In genomic region chr7:8259586-8260222, GRCh38 we compare ENCODE assay signal across 17 cellular contexts. TPM values are rescaled to one million over a fixed set of nuclear protein-coding genes. Genes with fewer than 3 reads are reported as not detected.
DNase-seq lines count a peak whose midpoint lies in the region; ATAC-seq and TF ChIP-seq lines count a peak whose summit lies in the region.
"Had no signal": no experiment of that assay in that cellular context is flagged by ENCODE, and none has a peak within 500 bp of the region (broad histone marks: within the 10 kb centered on the region; RNA-seq: fewer than 3 reads in every experiment).

No MANE protein-coding gene starts in this region.

- no peaks in the 10 kb centered on the region for H3K27me3 ChIP-seq in KMS-11 (ENCODE audit: insufficient read depth, low read depth)

- CTCF ChIA-PET in RWPE1 (lab: Yijun Ruan, JAX) = no interaction called here

- POLR2A ChIA-PET in RWPE1 (lab: Yijun Ruan, JAX; ENCODE audit: low non-redundant PET) = no interaction called here

- H2AFZ ChIP-seq in KMS-11 (ENCODE audit: low read depth) = no peak overlapping the region

- in situ Hi-C loops in G401 (cut with HindIII; ENCODE audit: low sequenced_read_pairs) = no loop called here

- H3K27me3 Mint-ChIP-seq in endothelial cell (ENCODE audit: unreplicated experiment) = peaks cover 11% of the 10 kb centered on the region

- no peak overlapping the region for H3K4me3 ChIP-seq in KMS-11 (IDR thresholded peaks at IDR 0.05; ENCODE audit: insufficient read depth, low read depth, low read length)
- H3K4me3 ChIP-seq: SJSA1 had no signal

- H3K79me2 ChIP-seq in KMS-11 (ENCODE audit: insufficient read depth, low read depth) = no peaks in the 10 kb centered on the region

- peak overlapping the region; percentile 96 for H3K4me3 Mint-ChIP-seq in endothelial cell (ENCODE audit: unreplicated experiment)

- peak overlapping the region; percentile 3 for H3K27ac Mint-ChIP-seq in endothelial cell (ENCODE audit: unreplicated experiment)
- H3K27ac Mint-ChIP-seq: IgD-negative memory B cell had no signal

- TF ChIP-seq CTCF in KMS-11 (conservative IDR thresholded peaks at IDR 0.05; ENCODE audit: low read depth, low read length) (no peak), endothelial cell (IDR thresholded peaks at IDR 0.05; ENCODE audit: unreplicated experiment) (no peak), RWPE1 (conservative IDR thresholded peaks at IDR 0.05; ENCODE audit: low read depth) (no peak)

- H3K9me3 Mint-ChIP-seq in endothelial cell (ENCODE audit: unreplicated experiment) = no peaks in the 10 kb centered on the region

- H3K27ac ChIP-seq in KMS-11 (no peak overlapping the region), RWPE1 (no peak overlapping the region)
- H3K27ac ChIP-seq: C4-2B, SJSA1 had no signal

- no peak for ATAC-seq in SK-N-SH treated with all-trans-retinoic acid at 6 μM for 48 hours

- peaks cover 10% of the 10 kb centered on the region for H3K36me3 Mint-ChIP-seq in endothelial cell (ENCODE audit: low read depth, unreplicated experiment)
- H3K36me3 Mint-ChIP-seq: IgD-negative memory B cell had no signal

- peaks cover 13% of the 10 kb centered on the region for H3K4me1 ChIP-seq in KMS-11 (ENCODE audit: low read depth, poor library complexity, severe bottlenecking)
- H3K4me1 ChIP-seq: SJSA1 had no signal

- no peaks in the 10 kb centered on the region for H4K20me1 ChIP-seq in KMS-11 (ENCODE audit: insufficient read depth)

- no peak overlapping the region for H3K9ac ChIP-seq in KMS-11

- peak overlapping the region; percentile 80 for H3K4me2 ChIP-seq in KMS-11

- H3K36me3 ChIP-seq in KMS-11 (ENCODE audit: insufficient read depth) = no peaks in the 10 kb centered on the region
- H3K36me3 ChIP-seq: SJSA1 had no signal

- DNase-seq in G401 (ENCODE audit: low spot score) = peak; percentile 66
- no peak for DNase-seq in endothelial cell (ENCODE audit: low spot score)
- DNase-seq in NCI-H2196 treated with DMSO at 0.1 percent for 48 hours (lab: John Stamatoyannopoulos, UW; ENCODE audit: unreplicated experiment) = no peak
- DNase-seq in RWPE1 (ENCODE audit: low spot score) = no peak
- DNase-seq in NCI-H1694 treated with DMSO at 0.1 percent for 48 hours (lab: John Stamatoyannopoulos, UW) = no peak
- no peak for DNase-seq in NCI-H2029 (lab: John Stamatoyannopoulos, UW)
- DNase-seq: ACHN, DND-41, NCI-H1105, NCI-H2107, NCI-H2227 treated with DMSO at 0.1 percent for 48 hours, NCI-H524 had no signal

- peaks cover 36% of the 10 kb centered on the region for H3K4me1 Mint-ChIP-seq in endothelial cell (ENCODE audit: unreplicated experiment)

TF ChIP-seq in SK-N-SH treated with all-trans-retinoic acid at 6 μM for 48 hours, 23 proteins besides CTCF, POLR2A, EP300 and RAD21:
- peak; percentile 46; the same call in 1 of the 2 replicates for TF ChIP-seq TCF4 (CRISPR knock-in tag; IDR thresholded peaks at IDR 0.05; ENCODE audit: borderline replicate concordance)
- no peak for TF ChIP-seq CSDC2 (CRISPR knock-in tag; IDR thresholded peaks at IDR 0.05)
- TF ChIP-seq, protein P1, sequence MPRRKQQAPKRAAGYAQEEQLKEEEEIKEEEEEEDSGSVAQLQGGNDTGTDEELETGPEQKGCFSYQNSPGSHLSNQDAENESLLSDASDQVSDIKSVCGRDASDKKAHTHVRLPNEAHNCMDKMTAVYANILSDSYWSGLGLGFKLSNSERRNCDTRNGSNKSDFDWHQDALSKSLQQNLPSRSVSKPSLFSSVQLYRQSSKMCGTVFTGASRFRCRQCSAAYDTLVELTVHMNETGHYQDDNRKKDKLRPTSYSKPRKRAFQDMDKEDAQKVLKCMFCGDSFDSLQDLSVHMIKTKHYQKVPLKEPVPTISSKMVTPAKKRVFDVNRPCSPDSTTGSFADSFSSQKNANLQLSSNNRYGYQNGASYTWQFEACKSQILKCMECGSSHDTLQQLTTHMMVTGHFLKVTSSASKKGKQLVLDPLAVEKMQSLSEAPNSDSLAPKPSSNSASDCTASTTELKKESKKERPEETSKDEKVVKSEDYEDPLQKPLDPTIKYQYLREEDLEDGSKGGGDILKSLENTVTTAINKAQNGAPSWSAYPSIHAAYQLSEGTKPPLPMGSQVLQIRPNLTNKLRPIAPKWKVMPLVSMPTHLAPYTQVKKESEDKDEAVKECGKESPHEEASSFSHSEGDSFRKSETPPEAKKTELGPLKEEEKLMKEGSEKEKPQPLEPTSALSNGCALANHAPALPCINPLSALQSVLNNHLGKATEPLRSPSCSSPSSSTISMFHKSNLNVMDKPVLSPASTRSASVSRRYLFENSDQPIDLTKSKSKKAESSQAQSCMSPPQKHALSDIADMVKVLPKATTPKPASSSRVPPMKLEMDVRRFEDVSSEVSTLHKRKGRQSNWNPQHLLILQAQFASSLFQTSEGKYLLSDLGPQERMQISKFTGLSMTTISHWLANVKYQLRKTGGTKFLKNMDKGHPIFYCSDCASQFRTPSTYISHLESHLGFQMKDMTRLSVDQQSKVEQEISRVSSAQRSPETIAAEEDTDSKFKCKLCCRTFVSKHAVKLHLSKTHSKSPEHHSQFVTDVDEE (CRISPR knock-in tag; IDR thresholded peaks at IDR 0.05) = peak; percentile 72

RNA-seq across cellular contexts. Expression of gene ICA1, which starts 2.3 kb away (rescaled TPM):
- 29.1 and 51.6 TPM in 2 replicates for total RNA-seq in G401 (2014; rRNA removed; shearing (Covaris generic))
- 91.4 TPM for total RNA-seq in endothelial cell (ENCODE audit: unreplicated experiment)
- total RNA-seq: SJSA1 had no signal
